In genomic region chr17:17348872-17349723, GRCh38 we compare ENCODE assay signal across 20 cellular contexts. TPM values are rescaled to one million over a fixed set of nuclear protein-coding genes. Genes with fewer than 3 reads are reported as not detected.
DNase-seq lines count a peak whose midpoint lies in the region; ATAC-seq and TF ChIP-seq lines count a peak whose summit lies in the region.
"Had no signal": no experiment of that assay in that cellular context is flagged by ENCODE, and none has a peak within 500 bp of the region (broad histone marks: within the 10 kb centered on the region; RNA-seq: fewer than 3 reads in every experiment).

No MANE protein-coding gene starts in this region.

- WGBS in right lobe of liver (ENCODE audit: insufficient coverage, low coverage, low lambda C conversion rate, missing lambda C conversion rate): 28% methylated on average over 6 of the region's 11 CpGs
- WGBS in suprapubic skin: 61% methylated on average over 5 of the region's 11 CpGs

- H3K9me3 Mint-ChIP-seq in chondrocyte (ENCODE audit: low read depth): no peaks in the 10 kb centered on the region
- no peaks in the 10 kb centered on the region for H3K9me3 Mint-ChIP-seq in MCF 10A (ENCODE audit: unreplicated experiment)
- H3K9me3 Mint-ChIP-seq: nephron had no signal

- intact Hi-C loops in right lobe of liver (cut with DNase I): no loop called here
- intact Hi-C loops in MCF 10A (cut with micrococcal nuclease): no loop called here

- H3K4me3 ChIP-seq in right lobe of liver (no peak overlapping the region), suprapubic skin (no peak overlapping the region)
- H3K4me3 ChIP-seq: gastroesophageal sphincter, upper lobe of left lung had no signal

- TF ChIP-seq CTCF in chondrocyte (IDR thresholded peaks at IDR 0.05) (no peak), right lobe of liver (IDR thresholded peaks at IDR 0.05) (no peak), suprapubic skin (IDR thresholded peaks at IDR 0.05) (no peak), GM20000 (IDR thresholded peaks at IDR 0.05; ENCODE audit: extremely low read depth, missing control alignments) (no peak), MCF 10A (IDR thresholded peaks at IDR 0.05; ENCODE audit: unreplicated experiment) (no peak)

- BruUV-seq in MCF 10A (replicated peaks; lab: Mats Ljungman, UMichigan): no TSS peak

- no peak overlapping the region for H3K27ac ChIP-seq in right lobe of liver
- no peak overlapping the region for H3K27ac ChIP-seq in suprapubic skin
- H3K27ac ChIP-seq: gastroesophageal sphincter, upper lobe of left lung, WERI-Rb-1 had no signal

- H3K4me1 ChIP-seq in right lobe of liver: peaks cover 0 to 5% (median 0%) of the 10 kb centered on the region in 4 donors
- H3K4me1 ChIP-seq in suprapubic skin: no peaks in the 10 kb centered on the region
- H3K4me1 ChIP-seq: gastroesophageal sphincter, upper lobe of left lung had no signal

- H3K27me3 ChIP-seq in right lobe of liver (no peaks in the 10 kb centered on the region), suprapubic skin (no peaks in the 10 kb centered on the region)
- H3K27me3 ChIP-seq: upper lobe of left lung had no signal

- H3K4me1 Mint-ChIP-seq in chondrocyte (ENCODE audit: low read depth) (peaks cover 9% of the 10 kb centered on the region), MCF 10A (ENCODE audit: insufficient read depth, unreplicated experiment) (no peaks in the 10 kb centered on the region)

- H3K9me3 ChIP-seq in right lobe of liver: no peaks in the 10 kb centered on the region
- H3K9me3 ChIP-seq in suprapubic skin: no peaks in the 10 kb centered on the region
- H3K9me3 ChIP-seq: Caco-2, gastroesophageal sphincter, upper lobe of left lung had no signal

- H3K4me3 Mint-ChIP-seq in chondrocyte (ENCODE audit: unreplicated experiment) (no peak overlapping the region), MCF 10A (ENCODE audit: unreplicated experiment) (no peak overlapping the region)
- H3K4me3 Mint-ChIP-seq: nephron had no signal

- ATAC-seq in right lobe of liver: peak in 3 of 4 donors; percentile 29 to 62 (median 46)
- ATAC-seq: gastroesophageal sphincter had no signal

- no peak for TF ChIP-seq POLR2A in right lobe of liver (IDR thresholded peaks at IDR 0.05)
- no peak for TF ChIP-seq POLR2A in suprapubic skin (IDR thresholded peaks at IDR 0.05)

- H3K36me3 ChIP-seq in right lobe of liver: no peaks in the 10 kb centered on the region
- no peaks in the 10 kb centered on the region for H3K36me3 ChIP-seq in suprapubic skin
- H3K36me3 ChIP-seq: upper lobe of left lung, WERI-Rb-1 had no signal

- POLR2A ChIA-PET in MCF 10A (lab: Yijun Ruan, JAX): no interaction called here

- H3K27me3 Mint-ChIP-seq in chondrocyte (ENCODE audit: low read depth): no peaks in the 10 kb centered on the region
- H3K27me3 Mint-ChIP-seq in MCF 10A (ENCODE audit: insufficient read depth, unreplicated experiment): peaks cover 8% of the 10 kb centered on the region

- no peaks in the 10 kb centered on the region for H3K36me3 Mint-ChIP-seq in chondrocyte (ENCODE audit: low read depth)
- H3K36me3 Mint-ChIP-seq in MCF 10A (ENCODE audit: insufficient read depth, unreplicated experiment): no peaks in the 10 kb centered on the region

- DNase-seq in activated effector memory CD4-positive, alpha-beta T cell treated with anti-CD3 and anti-CD28 coated beads, Interleukin-2, amount 50 U/mL, for 16 hours: peak; percentile 27
- DNase-seq in activated effector memory CD4-positive, alpha-beta T cell treated with Interleukin-2 at 50 U/mL for 16 hours: no peak
- DNase-seq in chondrocyte (ENCODE audit: low spot score): peak; percentile 64
- peak in 2 of 3 donors; percentile 24 to 39 for DNase-seq in right lobe of liver
- DNase-seq in suprapubic skin (ENCODE audit: low spot score in 2 of 2): peak; percentile 46 to 58
- no peak for DNase-seq in GM20000 (ENCODE audit: low spot score)
- DNase-seq in NCI-H82 treated with DMSO at 0.1 percent for 48 hours (lab: John Stamatoyannopoulos, UW; ENCODE audit: unreplicated experiment): no peak
- no peak for DNase-seq in MCF 10A (ENCODE audit: unreplicated experiment)
- DNase-seq: activated naive CD4-positive, alpha-beta T cell; anterior cingulate cortex; caudate nucleus; NCI-H1694 treated with DMSO at 0.1 percent for 48 hours; NCI-H82; OCI-M1; T-helper 2 cell; WERI-Rb-1 had no signal

- no peak for TF ChIP-seq EP300 in suprapubic skin (IDR thresholded peaks at IDR 0.05)

- H3K27ac Mint-ChIP-seq in chondrocyte (ENCODE audit: unreplicated experiment): no peak overlapping the region
- H3K27ac Mint-ChIP-seq in MCF 10A (ENCODE audit: low read depth, unreplicated experiment): no peak overlapping the region
- H3K27ac Mint-ChIP-seq: nephron had no signal

- CTCF ChIA-PET in MCF 10A (lab: Yijun Ruan, JAX): interaction anchor here (0.7 to 4.1 kb wide), 5 partner anchors 87 to 293 kb away, joined by 3 to 22 read pairs (median 4); no protein-coding TSS in a partner anchor

RNA-seq across cellular contexts. Expression of gene NT5M, which starts 45.9 kb away (rescaled TPM):
- total RNA-seq in chondrocyte: 3.5 to 4.0 TPM (median 4.0 TPM) in 3 replicates
- total RNA-seq in right lobe of liver: 1 to 10 TPM in 2 of 6 experiments, under 1 TPM in 4; 0.51 to 3.0 (median 0.87) TPM
- total RNA-seq in suprapubic skin: 1 to 10 TPM; 1.2 to 4.6 (median 1.9) TPM
- total RNA-seq in MCF 10A (2022): 5.0 and 5.5 TPM in 2 replicates

Comparison
In these comparisons a context has a peak if more than half of its experiments do, and no peak if none do; other contexts are left out.
1. DNase-seq: peak in activated effector memory CD4-positive, alpha-beta T cell treated with anti-CD3 and anti-CD28 coated beads, Interleukin-2, amount 50 U/mL, for 16 hours (single experiment), chondrocyte (single experiment), right lobe of liver (2 of 3) and suprapubic skin (2 of 2); none in activated effector memory CD4-positive, alpha-beta T cell treated with Interleukin-2 at 50 U/mL for 16 hours (single experiment), GM20000 (single experiment), NCI-H82 treated with DMSO at 0.1 percent for 48 hours (single experiment) and MCF 10A (single experiment).